18 cellular contexts compared by ENCODE assay signal in the genomic region with DNA sequence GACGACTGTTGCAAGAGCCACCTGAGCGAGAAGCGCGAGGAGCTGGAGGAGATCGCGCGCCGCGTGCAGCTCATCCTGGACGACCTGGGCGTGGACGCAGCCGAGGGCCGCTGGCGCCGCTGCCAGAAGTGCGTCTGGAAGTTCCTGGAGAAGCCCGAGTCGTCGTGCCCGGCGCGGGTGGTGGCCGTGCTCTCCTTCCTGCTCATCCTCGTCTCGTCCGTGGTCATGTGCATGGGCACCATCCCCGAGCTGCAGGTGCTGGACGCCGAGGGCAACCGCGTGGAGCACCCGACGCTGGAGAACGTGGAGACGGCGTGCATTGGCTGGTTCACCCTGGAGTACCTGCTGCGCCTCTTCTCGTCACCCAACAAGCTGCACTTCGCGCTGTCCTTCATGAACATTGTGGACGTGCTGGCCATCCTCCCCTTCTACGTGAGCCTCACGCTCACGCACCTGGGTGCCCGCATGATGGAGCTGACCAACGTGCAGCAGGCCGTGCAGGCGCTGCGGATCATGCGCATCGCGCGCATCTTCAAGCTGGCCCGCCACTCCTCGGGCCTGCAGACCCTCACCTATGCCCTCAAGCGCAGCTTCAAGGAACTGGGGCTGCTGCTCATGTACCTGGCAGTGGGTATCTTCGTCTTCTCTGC. TPM values are rescaled to one million over a fixed set of nuclear protein-coding genes. Genes with fewer than 3 reads are reported as not detected.
DNase-seq lines count a peak whose midpoint lies in the region; ATAC-seq, FAIRE-seq and TF ChIP-seq lines count a peak whose summit lies in the region.
"Had no signal": no experiment of that assay in that cellular context is flagged by ENCODE, and none has a peak within 500 bp of the region (broad histone marks: within the 10 kb centered on the region; RNA-seq: fewer than 3 reads in every experiment).

No MANE protein-coding gene starts in this region.

- H3K27ac Mint-ChIP-seq in activated naive CD8-positive, alpha-beta T cell, result no peak overlapping the region
- no peak overlapping the region for H3K27ac Mint-ChIP-seq in activated naive CD8-positive, alpha-beta T cell treated with anti-CD3 and anti-CD28 coated beads for 36 hours
- H3K27ac Mint-ChIP-seq in chondrocyte (ENCODE audit: unreplicated experiment), result no peak overlapping the region
- no peak overlapping the region for H3K27ac Mint-ChIP-seq in naive thymus-derived CD4-positive, alpha-beta T cell
- H3K27ac Mint-ChIP-seq: activated naive CD4-positive, alpha-beta T cell treated with anti-CD3 and anti-CD28 coated beads for 36 hours had no signal

- no peaks in the 10 kb centered on the region for H3K36me3 Mint-ChIP-seq in activated naive CD8-positive, alpha-beta T cell
- no peaks in the 10 kb centered on the region for H3K36me3 Mint-ChIP-seq in activated naive CD8-positive, alpha-beta T cell treated with anti-CD3 and anti-CD28 coated beads for 36 hours
- H3K36me3 Mint-ChIP-seq in chondrocyte (ENCODE audit: low read depth), result no peaks in the 10 kb centered on the region
- peaks cover 0 to 3% (median 0%) of the 10 kb centered on the region in 5 donors for H3K36me3 Mint-ChIP-seq in naive thymus-derived CD4-positive, alpha-beta T cell

- H3K27me3 Mint-ChIP-seq in activated naive CD8-positive, alpha-beta T cell, result peaks cover 23% of the 10 kb centered on the region
- H3K27me3 Mint-ChIP-seq in activated naive CD8-positive, alpha-beta T cell treated with anti-CD3 and anti-CD28 coated beads for 36 hours, result peaks cover 41% of the 10 kb centered on the region
- peaks cover 23% of the 10 kb centered on the region for H3K27me3 Mint-ChIP-seq in chondrocyte (ENCODE audit: low read depth)
- H3K27me3 Mint-ChIP-seq in naive thymus-derived CD4-positive, alpha-beta T cell, result peaks cover 36 to 46% (median 42%) of the 10 kb centered on the region in 5 donors

- intact Hi-C loops in naive thymus-derived CD4-positive, alpha-beta T cell (cut with micrococcal nuclease), result loop anchor here in 1 of 2 donors (5.0 kb wide), 1 partner anchor 81 kb away; no protein-coding TSS in a partner anchor

- H3K36me3 ChIP-seq in naive thymus-derived CD4-positive, alpha-beta T cell (ENCODE audit: control insufficient read depth in 2 of 3, insufficient read depth in 3 of 3, low read length in 3 of 3), result no peaks in the 10 kb centered on the region
- H3K36me3 ChIP-seq: gastrocnemius medialis, upper lobe of left lung had no signal

- no peaks in the 10 kb centered on the region for H3K9me3 ChIP-seq in naive thymus-derived CD4-positive, alpha-beta T cell (ENCODE audit: control insufficient read depth in 2 of 3, low read length in 3 of 3)
- H3K9me3 ChIP-seq: gastrocnemius medialis, upper lobe of left lung had no signal

- H3K4me1 ChIP-seq in naive thymus-derived CD4-positive, alpha-beta T cell (ENCODE audit: control insufficient read depth in 2 of 2, insufficient read depth in 2 of 2, low read length in 2 of 2), result no peaks in the 10 kb centered on the region
- H3K4me1 ChIP-seq: gastrocnemius medialis had no signal

- peak; percentile 88 for FAIRE-seq in urothelium cell line (lab: Jason Lieb, UNC)

- peak overlapping the region; percentile 57 for H3K4me3 Mint-ChIP-seq in activated naive CD8-positive, alpha-beta T cell
- H3K4me3 Mint-ChIP-seq in activated naive CD8-positive, alpha-beta T cell treated with anti-CD3 and anti-CD28 coated beads for 36 hours, result no peak overlapping the region
- peak overlapping the region; percentile 53 for H3K4me3 Mint-ChIP-seq in chondrocyte (ENCODE audit: unreplicated experiment)
- peak overlapping the region in 7 of 10 donors; percentile 34 to 74 (median 49) for H3K4me3 Mint-ChIP-seq in naive thymus-derived CD4-positive, alpha-beta T cell
- H3K4me3 Mint-ChIP-seq: activated naive CD4-positive, alpha-beta T cell treated with anti-CD3 and anti-CD28 coated beads for 36 hours had no signal

- H3K27me3 ChIP-seq in naive thymus-derived CD4-positive, alpha-beta T cell (ENCODE audit: control insufficient read depth in 2 of 2, insufficient read depth in 2 of 2, low read length in 2 of 2), result no peaks in the 10 kb centered on the region

- H3K9me3 Mint-ChIP-seq in activated naive CD8-positive, alpha-beta T cell (ENCODE audit: low read depth), result no peaks in the 10 kb centered on the region
- no peaks in the 10 kb centered on the region for H3K9me3 Mint-ChIP-seq in activated naive CD8-positive, alpha-beta T cell treated with anti-CD3 and anti-CD28 coated beads for 36 hours
- peaks cover 2% of the 10 kb centered on the region for H3K9me3 Mint-ChIP-seq in chondrocyte (ENCODE audit: low read depth)
- H3K9me3 Mint-ChIP-seq in naive thymus-derived CD4-positive, alpha-beta T cell, result peaks cover 0 to 2% (median 0%) of the 10 kb centered on the region in 11 donors
- H3K9me3 Mint-ChIP-seq: activated naive CD4-positive, alpha-beta T cell treated with anti-CD3 and anti-CD28 coated beads for 36 hours had no signal

- H3K4me3 ChIP-seq in naive thymus-derived CD4-positive, alpha-beta T cell (ENCODE audit: low read length), result no peak overlapping the region
- H3K4me3 ChIP-seq: gastrocnemius medialis had no signal

- no peak for DNase-seq in activated naive CD8-positive, alpha-beta T cell treated with anti-CD3 and anti-CD28 coated beads for 36 hours
- DNase-seq in chondrocyte (ENCODE audit: low spot score) (peak; percentile 90), urothelium cell line (ENCODE audit: low spot score) (no peak), SHP77 treated with DMSO at 0.1 percent for 48 hours (lab: John Stamatoyannopoulos, UW) (no peak), NCI-H1048 (lab: John Stamatoyannopoulos, UW) (no peak)
- no peak for DNase-seq in naive thymus-derived CD4-positive, alpha-beta T cell
- DNase-seq in activated CD8-positive, alpha-beta memory T cell treated with anti-CD3 and anti-CD28 coated beads for 24 hours, result no peak
- DNase-seq: activated CD4-positive, alpha-beta T cell treated with anti-CD3 and anti-CD28 coated beads for 4 hours; activated naive CD4-positive, alpha-beta T cell treated with anti-CD3 and anti-CD28 coated beads for 36 hours; cortex of kidney; gastrocnemius medialis; NCI-H1694 treated with DMSO at 0.1 percent for 48 hours; stimulated activated naive CD8-positive, alpha-beta T cell treated with anti-CD3 and anti-CD28 coated beads, Interleukin-15, Interleukin-2, amounts not matched to agents 100 U/mL and 50 U/mL, for 24 hours had no signal

- H3K4me1 Mint-ChIP-seq in activated naive CD8-positive, alpha-beta T cell (ENCODE audit: low read depth), result peaks cover 8% of the 10 kb centered on the region
- H3K4me1 Mint-ChIP-seq in activated naive CD8-positive, alpha-beta T cell treated with anti-CD3 and anti-CD28 coated beads for 36 hours, result peaks cover 2% of the 10 kb centered on the region
- peaks cover 6% of the 10 kb centered on the region for H3K4me1 Mint-ChIP-seq in chondrocyte (ENCODE audit: low read depth)
- peaks cover 0 to 20% (median 5%) of the 10 kb centered on the region in 7 donors for H3K4me1 Mint-ChIP-seq in naive thymus-derived CD4-positive, alpha-beta T cell

- CTCF ChIA-PET in naive thymus-derived CD4-positive, alpha-beta T cell (lab: Charles Lee), result no interaction called here

- TF ChIP-seq CTCF in chondrocyte (IDR thresholded peaks at IDR 0.05), result no peak

- POLR2A ChIA-PET in naive thymus-derived CD4-positive, alpha-beta T cell (lab: Charles Lee), result no interaction called here

- ATAC-seq in naive thymus-derived CD4-positive, alpha-beta T cell, result no peak
- ATAC-seq: gastrocnemius medialis had no signal

- H3K27ac ChIP-seq in naive thymus-derived CD4-positive, alpha-beta T cell (ENCODE audit: low read depth, low read length), result no peak overlapping the region
- H3K27ac ChIP-seq: gastrocnemius medialis, upper lobe of left lung had no signal

RNA-seq across cellular contexts. Expression of a gene that starts 1.2 kb away (rescaled TPM):
- total RNA-seq in activated naive CD8-positive, alpha-beta T cell treated with anti-CD3 and anti-CD28 coated beads for 36 hours, result not detected
- not detected in 3 replicates for total RNA-seq in chondrocyte
- not detected for total RNA-seq in naive thymus-derived CD4-positive, alpha-beta T cell
- not detected for polyA plus RNA-seq in naive thymus-derived CD4-positive, alpha-beta T cell
- total RNA-seq: activated naive CD4-positive, alpha-beta T cell treated with anti-CD3 and anti-CD28 coated beads for 36 hours; gastrocnemius medialis; MCF 10A; renal cortical epithelial cell had no signal
- polyA plus RNA-seq: liver had no signal
